ENCODE assay signal across 8 cellular contexts in the genomic region with DNA sequence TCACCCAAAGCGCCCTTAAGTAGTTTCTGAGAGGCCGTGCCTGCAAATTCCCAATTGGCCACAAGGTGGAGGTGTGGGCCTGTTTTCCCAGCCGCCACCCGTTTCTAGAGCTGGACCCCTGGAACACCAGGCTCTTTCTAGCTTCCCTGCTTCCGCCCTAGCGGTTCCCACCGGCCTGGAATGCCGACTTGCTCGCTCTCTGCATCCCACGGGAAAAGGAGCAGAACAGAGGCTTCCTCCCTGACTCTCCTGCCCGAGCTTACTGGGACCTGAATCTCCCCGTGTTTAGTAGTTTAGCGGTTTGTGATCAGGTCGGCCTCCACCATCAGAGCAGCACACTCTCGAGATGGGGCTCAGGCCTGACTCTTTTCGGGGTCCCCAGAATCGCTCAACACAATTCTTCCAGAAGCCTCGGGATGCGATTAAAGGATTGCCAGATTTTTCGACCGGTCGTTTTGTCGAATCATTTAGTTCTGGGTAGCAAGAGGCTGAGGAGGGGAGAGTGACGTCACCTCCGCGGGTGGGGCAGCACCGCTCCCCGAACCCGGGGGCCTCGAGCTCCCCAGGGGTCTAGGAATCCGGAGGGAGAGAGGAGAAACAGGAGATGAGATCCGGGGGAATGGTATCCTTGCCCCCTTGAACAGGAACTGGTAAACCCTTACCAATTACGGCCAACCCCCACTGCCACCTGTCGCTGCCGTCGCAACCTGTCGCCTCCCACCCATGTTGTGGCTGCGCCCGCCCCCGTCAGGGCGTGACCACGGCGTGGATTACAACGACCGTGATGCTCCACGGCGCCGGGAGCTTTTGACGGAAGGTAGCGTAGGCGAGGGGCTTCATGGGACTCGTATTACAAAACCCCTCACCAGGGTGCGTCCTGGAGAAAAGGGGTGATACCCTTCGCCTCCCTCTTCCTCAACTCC. TPM values are rescaled to one million over a fixed set of nuclear protein-coding genes. Genes with fewer than 3 reads are reported as not detected.
DNase-seq lines count a peak whose midpoint lies in the region; ATAC-seq and TF ChIP-seq lines count a peak whose summit lies in the region.

No MANE protein-coding gene starts in this region.

- DNase-seq in AG04450 (ENCODE audit: low read depth, low spot score) (no peak), HuH-7 (ENCODE audit: low spot score) (peak; percentile 61), RKO (ENCODE audit: low spot score) (peak; percentile 52), foreskin fibroblast (peak in 1 of 2 donors; percentile 73), ovary (peak; percentile 69 to 88 (median 85)), thoracic aorta (ENCODE audit: low spot score) (peak; percentile 24)
- peak; percentile 79 for DNase-seq in activated T-helper 9 cell treated with anti-CD3 and anti-CD28 coated beads, Interleukin-2, amount 50 U/mL, for 16 hours (ENCODE audit: low read depth)

- peak; percentile 76 for ATAC-seq in thoracic aorta (ENCODE audit: insufficient number of reproducible peaks, low FRiP score, low read depth)

- H3K27me3 ChIP-seq in AG04450 (ENCODE audit: control insufficient read depth, insufficient read depth, low read length) (no peaks in the 10 kb centered on the region), ovary (no peaks in the 10 kb centered on the region), thoracic aorta (replicated peaks; ENCODE audit: insufficient read depth) (no peaks in the 10 kb centered on the region)

- H3K4me3 ChIP-seq in AG04450 (ENCODE audit: low read depth, low read length) (peak overlapping the region; percentile 44), foreskin fibroblast (ENCODE audit: low read depth in 1 of 2, low read length in 2 of 2) (peak overlapping the region; percentile 24 to 52), ovary (peak overlapping the region; percentile 46), thoracic aorta (peak overlapping the region; percentile 83)

- H3K9me3 ChIP-seq in AG04450 (ENCODE audit: control insufficient read depth, insufficient read depth, low read length) (peaks cover 9% of the 10 kb centered on the region), ovary (no peaks in the 10 kb centered on the region), thoracic aorta (no peaks in the 10 kb centered on the region)

- TF ChIP-seq EP300 in ovary (IDR thresholded peaks at IDR 0.05) = no peak

- H3K4me1 ChIP-seq in ovary (ENCODE audit: insufficient read depth) (peaks cover 2% of the 10 kb centered on the region), thoracic aorta (ENCODE audit: control insufficient read depth in 1 of 2, low read depth in 2 of 2) (peaks cover 0 to 4% of the 10 kb centered on the region in 2 donors)

- TF ChIP-seq CTCF in AG04450 (IDR thresholded peaks at IDR 0.05; ENCODE audit: low read depth, low read length) (peak; percentile 85), foreskin fibroblast (IDR thresholded peaks at IDR 0.05; ENCODE audit: low read depth, low read length) (peak; percentile 79), ovary (IDR thresholded peaks at IDR 0.05) (peak; percentile 83 to 90 (median 88)), thoracic aorta (IDR thresholded peaks at IDR 0.05) (peak; percentile 89)

- peak; percentile 63 for TF ChIP-seq POLR2A in GM18526 (IDR thresholded peaks at IDR 0.05; ENCODE audit: extremely low read depth, insufficient read length)
- no peak for TF ChIP-seq POLR2A in ovary (IDR thresholded peaks at IDR 0.05)

- intact Hi-C loops in ovary (cut with DNase I) = loop anchor here in 2 of 4 donors (5.0 kb wide), 2 partner anchors 60 to 425 kb away; partner anchors contain the start of gene SPIB (in 1 of the 2)

- CTCF ChIA-PET in AG04450 (lab: Charles Lee) = interaction anchor here (0.5 to 2.3 kb wide), 22 partner anchors 9 to 636 kb away, joined by 3 to 22 read pairs (median 4); partner anchors contain the start of gene JOSD2

- WGBS in ovary, 3 donors = 7 to 12% (median 11%) methylated on average over 54 of the region's 54 CpGs

- H3K27ac ChIP-seq in AG04450 (ENCODE audit: low read depth, low read length) (no peak overlapping the region), ovary (peak overlapping the region; percentile 63 to 74), thoracic aorta (peak overlapping the region; percentile 92 to 95)

- H3K36me3 ChIP-seq in ovary (no peaks in the 10 kb centered on the region), thoracic aorta (no peaks in the 10 kb centered on the region)

- POLR2A ChIA-PET in AG04450 (lab: Yijun Ruan, JAX) = interaction anchor here (0.7 kb wide), 2 partner anchors 107 to 437 kb away, joined by 3 read pairs; no protein-coding TSS in a partner anchor

RNA-seq across cellular contexts. Expression of gene NAPSA, which starts 8.0 kb away (rescaled TPM):
- polyA plus RNA-seq in AG04450 (2011; rRNA removed) (0.10 and 0.16 TPM in 2 replicates), ovary (under 1 TPM; 0.40 to 0.87 TPM)
- polyA minus RNA-seq in AG04450 (2011; rRNA and poly(A)+ RNA removed) = 0.09 and 0.64 TPM in 2 replicates
- total RNA-seq in ovary (1 to 10 TPM in 4 of 7 donors, under 1 TPM in 3; 0.61 to 2.7 (median 1.0) TPM), thoracic aorta (not detected)

RNA-seq across cellular contexts. Expression of gene NR1H2, which starts 18.8 kb away (rescaled TPM):
- polyA plus RNA-seq in AG04450 (2011; rRNA removed) (23.7 and 32.5 TPM in 2 replicates), ovary (10 to 100 TPM; 11.5 to 72.1 TPM)
- polyA minus RNA-seq in AG04450 (2011; rRNA and poly(A)+ RNA removed) = 20.1 and 26.9 TPM in 2 replicates
- total RNA-seq in ovary (10 to 100 TPM; 58.6 to 84.2 (median 62.3) TPM), thoracic aorta (100 to 1,000 TPM; 113 to 138 TPM)

RNA-seq across cellular contexts. Expression of gene POLD1, which starts 26.7 kb away (rescaled TPM):
- polyA plus RNA-seq in AG04450 (2011; rRNA removed) = 5.1 and 6.2 TPM in 2 replicates
- 9.1 and 14.7 TPM in 2 replicates for polyA minus RNA-seq in AG04450 (2011; rRNA and poly(A)+ RNA removed)
- total RNA-seq in ovary = 10 to 100 TPM in 6 of 7 donors, 1 to 10 TPM in 1; 7.5 to 25.2 (median 20.3) TPM
- polyA plus RNA-seq in ovary = 10 to 100 TPM in 1 of 2 donors, under 1 TPM in 1; 0.52 to 14.4 TPM
- 10 to 100 TPM; 12.8 to 39.5 TPM for total RNA-seq in thoracic aorta

RNA-seq across cellular contexts. Expression of gene KCNC3, which starts 28.3 kb away (rescaled TPM):
- polyA plus RNA-seq in AG04450 (2011; rRNA removed) = not detected in 2 replicates
- not detected in 2 replicates for polyA minus RNA-seq in AG04450 (2011; rRNA and poly(A)+ RNA removed)
- 10 to 100 TPM in 1 of 7 donors, 1 to 10 TPM in 3, under 1 TPM in 3; 0.28 to 10.2 (median 2.2) TPM for total RNA-seq in ovary
- polyA plus RNA-seq in ovary = under 1 TPM; 0.19 to 0.45 TPM
- total RNA-seq in thoracic aorta = 1 to 10 TPM; 1.3 to 4.2 TPM
